ENCODE assay signal across 8 cellular contexts in genomic region chr2:186427017-186427350, GRCh38.
A peak's percentile ranks its signal among the peaks of the same experiment; 100 is the strongest.
DNase-seq lines count a peak whose midpoint lies in the region; ATAC-seq lines count a peak whose summit lies in the region.
"Not testable (repeated sequence)": the region's sequence is repeated elsewhere in the genome, so short reads cannot be mapped to it uniquely, and the experiment has no call there.

No MANE protein-coding gene starts in this region.

- ATAC-seq in GM18861 (IDR thresholded peaks at IDR 0.05; ENCODE audit: unreplicated experiment): peak; percentile 33
- ATAC-seq in GM19372 (IDR thresholded peaks at IDR 0.05; ENCODE audit: low read depth, unreplicated experiment): peak; percentile 28
- peak; percentile 28 for ATAC-seq in GM21447 (IDR thresholded peaks at IDR 0.05; ENCODE audit: unreplicated experiment)
- ATAC-seq in HG02623 (IDR thresholded peaks at IDR 0.05; ENCODE audit: unreplicated experiment): peak; percentile 37
- ATAC-seq in HG02973 (IDR thresholded peaks at IDR 0.05; ENCODE audit: unreplicated experiment): peak; percentile 27
- peak; percentile 44 for ATAC-seq in HG03159 (IDR thresholded peaks at IDR 0.05; ENCODE audit: unreplicated experiment)
- peak; percentile 13 for ATAC-seq in HG03558 (IDR thresholded peaks at IDR 0.05; ENCODE audit: extremely low read depth, unreplicated experiment)
- peak; percentile 61 to 66 for ATAC-seq in stimulated activated naive B cell treated with anti-CD40 and anti-IgM and Interleukin-4, amounts not matched to agents 10 μg/mL and 1 μg/mL and 100 μg/mL, for 72 hours (replicated peaks)

- not testable (repeated sequence) for H3K4me3 Mint-ChIP-seq in stimulated activated naive B cell treated with anti-CD40 and anti-IgM and Interleukin-4, amounts not matched to agents 10 μg/mL and 1 μg/mL and 100 μg/mL, for 72 hours

- not testable (repeated sequence) for DNase-seq in stimulated activated naive B cell treated with anti-CD40 and anti-IgM and Interleukin-4, amounts not matched to agents 10 μg/mL and 1 μg/mL and 100 μg/mL, for 72 hours

- not testable (repeated sequence) for H3K27ac Mint-ChIP-seq in stimulated activated naive B cell treated with anti-CD40 and anti-IgM and Interleukin-4, amounts not matched to agents 10 μg/mL and 1 μg/mL and 100 μg/mL, for 72 hours

- not testable (repeated sequence) for H3K27me3 Mint-ChIP-seq in stimulated activated naive B cell treated with anti-CD40 and anti-IgM and Interleukin-4, amounts not matched to agents 10 μg/mL and 1 μg/mL and 100 μg/mL, for 72 hours

- H3K9me3 Mint-ChIP-seq in stimulated activated naive B cell treated with anti-CD40 and anti-IgM and Interleukin-4, amounts not matched to agents 10 μg/mL and 1 μg/mL and 100 μg/mL, for 72 hours: not testable (repeated sequence)

- H3K36me3 Mint-ChIP-seq in stimulated activated naive B cell treated with anti-CD40 and anti-IgM and Interleukin-4, amounts not matched to agents 10 μg/mL and 1 μg/mL and 100 μg/mL, for 72 hours: not testable (repeated sequence)

- peaks cover 15% of the 10 kb centered on the region in 2 donors for H3K4me1 Mint-ChIP-seq in stimulated activated naive B cell treated with anti-CD40 and anti-IgM and Interleukin-4, amounts not matched to agents 10 μg/mL and 1 μg/mL and 100 μg/mL, for 72 hours

Comparison
In these comparisons a context has a peak if more than half of its experiments do, and no peak if none do; other contexts are left out.
1. ATAC-seq: peak in every context shown above with its lines; median percentile 64 in stimulated activated naive B cell treated with anti-CD40 and anti-IgM and Interleukin-4, amounts not matched to agents 10 μg/mL and 1 μg/mL and 100 μg/mL, for 72 hours; 44 in HG03159; 37 in HG02623; 33 in GM18861; 28 in GM19372; 28 in GM21447; 27 in HG02973; 13 in HG03558.